In genomic region chr3:37730825-37731224, GRCh38 we compare ENCODE assay signal across 28 cellular contexts.
"Had no signal": no experiment of that assay in that cellular context is flagged by ENCODE, and none has a peak within 500 bp of the region (broad histone marks: within the 10 kb centered on the region; RNA-seq: fewer than 3 reads in every experiment).

No MANE protein-coding gene starts in this region.

- ATAC-seq: left ventricle myocardium superior; lower lobe of right lung; naive thymus-derived CD8-positive, alpha-beta T cell; psoas muscle; right cardiac atrium; upper lobe of right lung had no signal

- H3K36me3 Mint-ChIP-seq: immature natural killer cell; naive thymus-derived CD8-positive, alpha-beta T cell had no signal

- H3K4me3 Mint-ChIP-seq: immature natural killer cell; naive thymus-derived CD8-positive, alpha-beta T cell had no signal

- H3K36me3 ChIP-seq: esophagus squamous epithelium, lower lobe of right lung, ovary, transverse colon, upper lobe of right lung, vagina had no signal

- FAIRE-seq: colon, keratinocyte, small intestine had no signal

- H3K27ac Mint-ChIP-seq: immature natural killer cell; naive thymus-derived CD8-positive, alpha-beta T cell had no signal

- H3K4me1 Mint-ChIP-seq: immature natural killer cell; naive thymus-derived CD8-positive, alpha-beta T cell had no signal

- H3K4me1 ChIP-seq: psoas muscle, transverse colon had no signal

- H3K9me3 ChIP-seq: esophagus squamous epithelium, lower lobe of right lung, ovary, psoas muscle, testis, transverse colon, upper lobe of right lung, vagina had no signal

- H3K27ac ChIP-seq: esophagus squamous epithelium, lower lobe of right lung, ovary, psoas muscle, testis, transverse colon, upper lobe of right lung, vagina had no signal

- H3K4me3 ChIP-seq: esophagus squamous epithelium, lower lobe of right lung, ovary, psoas muscle, testis, transverse colon, upper lobe of right lung, vagina had no signal

- DNase-seq: dermis blood vessel endothelial cell; effector memory CD4-positive, alpha-beta T cell; erythroblast; esophagus squamous epithelium; foreskin melanocyte; glutamatergic neuron; hypothalamus; immature natural killer cell; left ventricle myocardium superior; lower lobe of right lung; naive thymus-derived CD8-positive, alpha-beta T cell; occipital lobe; ovary; posterior cingulate gyrus; psoas muscle; right cardiac atrium; small intestine; stimulated activated CD4-positive, alpha-beta T cell treated with anti-CD3 and anti-CD28 coated beads, Interleukin-12 subunit alpha, Interleukin-12 subunit beta, amount 100 ng/mL, for 4 hours; stimulated activated CD4-positive, alpha-beta T cell treated with anti-CD3 and anti-CD28 coated beads, Interleukin-1b, Interleukin-23, amount 100 ng/mL, for 48 hours; stimulated activated CD4-positive, alpha-beta T cell treated with anti-CD3 and anti-CD28 coated beads, Interleukin-4, amount 100 ng/mL, for 1 hour; stimulated activated CD8-positive, alpha-beta memory T cell treated with anti-CD3 and anti-CD28 coated beads, Interleukin-4, amount 100 ng/mL, for 48 hours; stimulated activated naive CD4-positive, alpha-beta T cell; testis; transverse colon; upper lobe of right lung had no signal

- H3K9me3 Mint-ChIP-seq: immature natural killer cell had no signal

- H3K27me3 ChIP-seq: esophagus squamous epithelium, ovary, testis, transverse colon, upper lobe of right lung, vagina had no signal
